1 cellular context compared by ENCODE assay signal in the genomic region with DNA sequence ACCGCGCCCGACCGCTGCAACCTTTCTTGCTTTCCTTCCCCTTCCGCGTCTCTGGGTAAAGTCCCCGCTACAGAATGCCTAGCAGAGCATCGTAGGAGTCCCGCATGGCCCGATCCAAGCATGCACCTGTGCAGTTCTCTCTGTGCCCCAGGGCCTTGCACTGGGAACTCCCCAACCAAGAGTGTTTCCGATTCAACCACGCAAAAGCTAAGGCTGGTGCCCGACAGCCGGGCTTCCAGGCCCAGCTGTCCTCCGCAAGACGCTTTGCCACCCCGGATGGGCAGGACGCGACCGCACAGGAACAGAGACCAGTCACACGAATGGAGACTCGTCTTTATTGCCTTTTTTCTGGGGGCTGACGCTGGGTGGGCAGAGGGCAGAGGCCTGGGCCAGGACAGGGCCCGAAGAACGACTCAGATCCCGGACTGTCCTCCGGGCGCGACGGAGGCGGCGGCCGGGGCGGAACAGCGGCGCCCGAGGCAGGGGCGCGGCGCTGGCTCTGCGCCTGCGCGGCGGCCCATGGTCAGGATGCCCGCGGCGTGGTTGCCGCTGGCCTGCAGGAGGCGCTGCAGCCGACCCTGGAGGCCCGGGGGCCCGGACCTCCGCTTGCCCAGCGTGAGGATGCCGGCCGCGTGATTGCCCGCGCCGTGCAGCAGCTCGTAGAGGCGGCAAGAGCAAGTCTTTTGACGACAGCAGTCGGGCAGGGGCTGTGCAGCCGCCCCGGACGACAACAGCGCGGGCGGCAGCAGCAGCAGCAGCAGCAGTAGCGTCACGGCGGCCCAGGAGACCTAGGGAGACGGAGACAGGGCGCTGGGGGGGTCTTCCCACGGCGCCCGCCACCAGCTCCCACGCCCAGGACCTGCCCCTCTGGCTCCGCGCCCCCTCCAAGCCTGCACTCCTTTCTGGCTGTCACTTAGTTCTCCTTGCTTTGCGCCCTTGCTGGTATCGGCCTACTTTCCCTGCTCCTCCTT.
TF ChIP-seq lines count a peak whose summit lies in the region.

No MANE protein-coding gene starts in this region.

TF ChIP-seq in HepG2, 621 proteins besides CTCF, POLR2A, EP300 and RAD21 (continued from another document and continues in another):
- TF ChIP-seq, protein P1, sequence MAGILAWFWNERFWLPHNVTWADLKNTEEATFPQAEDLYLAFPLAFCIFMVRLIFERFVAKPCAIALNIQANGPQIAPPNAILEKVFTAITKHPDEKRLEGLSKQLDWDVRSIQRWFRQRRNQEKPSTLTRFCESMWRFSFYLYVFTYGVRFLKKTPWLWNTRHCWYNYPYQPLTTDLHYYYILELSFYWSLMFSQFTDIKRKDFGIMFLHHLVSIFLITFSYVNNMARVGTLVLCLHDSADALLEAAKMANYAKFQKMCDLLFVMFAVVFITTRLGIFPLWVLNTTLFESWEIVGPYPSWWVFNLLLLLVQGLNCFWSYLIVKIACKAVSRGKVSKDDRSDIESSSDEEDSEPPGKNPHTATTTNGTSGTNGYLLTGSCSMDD (CRISPR knock-in tag; IDR thresholded peaks at IDR 0.05) = no peak
- peak; percentile 43 for TF ChIP-seq HDAC1 (CRISPR knock-in tag; IDR thresholded peaks at IDR 0.05)
- TF ChIP-seq TCF7 (IDR thresholded peaks at IDR 0.05; ENCODE audit: low read depth) = no peak
- TF ChIP-seq NR2F2 (IDR thresholded peaks at IDR 0.05; ENCODE audit: borderline replicate concordance, low read depth) = no peak
- no peak; the same call in 1 of the 2 replicates for TF ChIP-seq NFKBIZ (CRISPR knock-in tag; IDR thresholded peaks at IDR 0.05)
- TF ChIP-seq, protein P2, sequence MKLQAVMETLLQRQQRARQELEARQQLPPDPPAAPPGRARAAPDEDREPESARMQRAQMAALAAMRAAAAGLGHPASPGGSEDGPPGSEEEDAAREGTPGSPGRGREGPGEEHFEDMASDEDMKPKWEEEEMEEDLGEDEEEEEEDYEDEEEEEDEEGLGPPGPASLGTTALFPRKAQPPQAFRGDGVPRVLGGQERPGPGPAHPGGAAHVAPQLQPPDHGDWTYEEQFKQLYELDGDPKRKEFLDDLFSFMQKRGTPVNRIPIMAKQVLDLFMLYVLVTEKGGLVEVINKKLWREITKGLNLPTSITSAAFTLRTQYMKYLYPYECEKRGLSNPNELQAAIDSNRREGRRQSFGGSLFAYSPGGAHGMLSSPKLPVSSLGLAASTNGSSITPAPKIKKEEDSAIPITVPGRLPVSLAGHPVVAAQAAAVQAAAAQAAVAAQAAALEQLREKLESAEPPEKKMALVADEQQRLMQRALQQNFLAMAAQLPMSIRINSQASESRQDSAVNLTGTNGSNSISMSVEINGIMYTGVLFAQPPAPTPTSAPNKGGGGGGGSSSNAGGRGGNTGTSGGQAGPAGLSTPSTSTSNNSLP (IDR thresholded peaks at IDR 0.05; ENCODE audit: low read depth, low read length) = no peak
- TF ChIP-seq, protein P3, sequence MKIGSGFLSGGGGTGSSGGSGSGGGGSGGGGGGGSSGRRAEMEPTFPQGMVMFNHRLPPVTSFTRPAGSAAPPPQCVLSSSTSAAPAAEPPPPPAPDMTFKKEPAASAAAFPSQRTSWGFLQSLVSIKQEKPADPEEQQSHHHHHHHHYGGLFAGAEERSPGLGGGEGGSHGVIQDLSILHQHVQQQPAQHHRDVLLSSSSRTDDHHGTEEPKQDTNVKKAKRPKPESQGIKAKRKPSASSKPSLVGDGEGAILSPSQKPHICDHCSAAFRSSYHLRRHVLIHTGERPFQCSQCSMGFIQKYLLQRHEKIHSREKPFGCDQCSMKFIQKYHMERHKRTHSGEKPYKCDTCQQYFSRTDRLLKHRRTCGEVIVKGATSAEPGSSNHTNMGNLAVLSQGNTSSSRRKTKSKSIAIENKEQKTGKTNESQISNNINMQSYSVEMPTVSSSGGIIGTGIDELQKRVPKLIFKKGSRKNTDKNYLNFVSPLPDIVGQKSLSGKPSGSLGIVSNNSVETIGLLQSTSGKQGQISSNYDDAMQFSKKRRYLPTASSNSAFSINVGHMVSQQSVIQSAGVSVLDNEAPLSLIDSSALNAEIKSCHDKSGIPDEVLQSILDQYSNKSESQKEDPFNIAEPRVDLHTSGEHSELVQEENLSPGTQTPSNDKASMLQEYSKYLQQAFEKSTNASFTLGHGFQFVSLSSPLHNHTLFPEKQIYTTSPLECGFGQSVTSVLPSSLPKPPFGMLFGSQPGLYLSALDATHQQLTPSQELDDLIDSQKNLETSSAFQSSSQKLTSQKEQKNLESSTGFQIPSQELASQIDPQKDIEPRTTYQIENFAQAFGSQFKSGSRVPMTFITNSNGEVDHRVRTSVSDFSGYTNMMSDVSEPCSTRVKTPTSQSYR (CRISPR knock-in tag; IDR thresholded peaks at IDR 0.05; ENCODE audit: borderline replicate concordance) = peak; percentile 57; the same call in 1 of the 2 replicates
- TF ChIP-seq ZNF282 (IDR thresholded peaks at IDR 0.05; ENCODE audit: partially characterized antibody) = no peak
- TF ChIP-seq RXRB (CRISPR knock-in tag; IDR thresholded peaks at IDR 0.05; ENCODE audit: borderline replicate concordance) = peak; percentile 28; the same call in 1 of the 2 replicates
- TF ChIP-seq KAT7 (CRISPR knock-in tag; IDR thresholded peaks at IDR 0.05; ENCODE audit: borderline replicate concordance) = 0 out of 2 replicates have a peak, but pooled peaks have one; percentile 21
- no peak for TF ChIP-seq ZBTB49 (CRISPR knock-in tag; IDR thresholded peaks at IDR 0.05; ENCODE audit: borderline replicate concordance)
- TF ChIP-seq KLF13 (CRISPR knock-in tag; IDR thresholded peaks at IDR 0.05) = peak; percentile 48; the same call in 1 of the 2 replicates
- TF ChIP-seq U2AF2 (IDR thresholded peaks at IDR 0.05; ENCODE audit: low read depth, low read length) = no peak
- TF ChIP-seq ZKSCAN5 (CRISPR knock-in tag; IDR thresholded peaks at IDR 0.05) = no peak
- no peak for TF ChIP-seq BCLAF1 (IDR thresholded peaks at IDR 0.05)
- TF ChIP-seq RBM39 (IDR thresholded peaks at IDR 0.05; ENCODE audit: low read depth, low read length, poor library complexity, severe bottlenecking) = peak; percentile 67
- no peak for TF ChIP-seq RAD51 (IDR thresholded peaks at IDR 0.05; ENCODE audit: borderline replicate concordance)
- TF ChIP-seq SIN3A (IDR thresholded peaks at IDR 0.05; ENCODE audit: borderline replicate concordance, low read depth, low read length) = no peak
- TF ChIP-seq, protein P4, sequence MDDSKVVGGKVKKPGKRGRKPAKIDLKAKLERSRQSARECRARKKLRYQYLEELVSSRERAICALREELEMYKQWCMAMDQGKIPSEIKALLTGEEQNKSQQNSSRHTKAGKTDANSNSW (CRISPR knock-in tag; IDR thresholded peaks at IDR 0.05; ENCODE audit: borderline replicate concordance) = no peak; the same call in 1 of the 2 replicates
- TF ChIP-seq, protein P5, sequence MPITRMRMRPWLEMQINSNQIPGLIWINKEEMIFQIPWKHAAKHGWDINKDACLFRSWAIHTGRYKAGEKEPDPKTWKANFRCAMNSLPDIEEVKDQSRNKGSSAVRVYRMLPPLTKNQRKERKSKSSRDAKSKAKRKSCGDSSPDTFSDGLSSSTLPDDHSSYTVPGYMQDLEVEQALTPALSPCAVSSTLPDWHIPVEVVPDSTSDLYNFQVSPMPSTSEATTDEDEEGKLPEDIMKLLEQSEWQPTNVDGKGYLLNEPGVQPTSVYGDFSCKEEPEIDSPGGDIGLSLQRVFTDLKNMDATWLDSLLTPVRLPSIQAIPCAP (CRISPR knock-in tag; IDR thresholded peaks at IDR 0.05; ENCODE audit: low read depth) = no peak
- no peak for TF ChIP-seq RFX5 (IDR thresholded peaks at IDR 0.05; ENCODE audit: low read depth, low read length)
- TF ChIP-seq HNF4A (CRISPR knock-in tag; IDR thresholded peaks at IDR 0.05) = 0 out of 2 replicates have a peak, but pooled peaks have one; percentile 7
- peak; percentile 92 for TF ChIP-seq ZFP62 (CRISPR knock-in tag; IDR thresholded peaks at IDR 0.05)
- TF ChIP-seq CHD4 (IDR thresholded peaks at IDR 0.05; ENCODE audit: borderline replicate concordance, low read length) = no peak
- no peak for TF ChIP-seq SUZ12 (IDR thresholded peaks at IDR 0.05; ENCODE audit: low read depth, low read length)
- peak; percentile 92; the same call in 1 of the 2 replicates for TF ChIP-seq ZNF446 (CRISPR knock-in tag; IDR thresholded peaks at IDR 0.05)
- TF ChIP-seq ZNF562 (CRISPR knock-in tag; IDR thresholded peaks at IDR 0.05; ENCODE audit: borderline replicate concordance) = peak; percentile 74; the same call in 1 of the 2 replicates
- TF ChIP-seq MAFF (IDR thresholded peaks at IDR 0.05; ENCODE audit: low read depth, low read length) = no peak
- TF ChIP-seq ATF1 (CRISPR knock-in tag; IDR thresholded peaks at IDR 0.05) = no peak
- TF ChIP-seq ZSCAN5A (CRISPR knock-in tag; IDR thresholded peaks at IDR 0.05; ENCODE audit: borderline replicate concordance) = 0 out of 2 replicates have a peak, but pooled peaks have one; percentile 53
- no peak for TF ChIP-seq HHEX (CRISPR knock-in tag; IDR thresholded peaks at IDR 0.05)
- TF ChIP-seq HMGA1 (CRISPR knock-in tag; conservative IDR thresholded peaks at IDR 0.05) = no peak
- peak; percentile 78 for TF ChIP-seq POLR2AphosphoS5 (IDR thresholded peaks at IDR 0.05; ENCODE audit: low read depth, low read length)
- TF ChIP-seq, protein P6, sequence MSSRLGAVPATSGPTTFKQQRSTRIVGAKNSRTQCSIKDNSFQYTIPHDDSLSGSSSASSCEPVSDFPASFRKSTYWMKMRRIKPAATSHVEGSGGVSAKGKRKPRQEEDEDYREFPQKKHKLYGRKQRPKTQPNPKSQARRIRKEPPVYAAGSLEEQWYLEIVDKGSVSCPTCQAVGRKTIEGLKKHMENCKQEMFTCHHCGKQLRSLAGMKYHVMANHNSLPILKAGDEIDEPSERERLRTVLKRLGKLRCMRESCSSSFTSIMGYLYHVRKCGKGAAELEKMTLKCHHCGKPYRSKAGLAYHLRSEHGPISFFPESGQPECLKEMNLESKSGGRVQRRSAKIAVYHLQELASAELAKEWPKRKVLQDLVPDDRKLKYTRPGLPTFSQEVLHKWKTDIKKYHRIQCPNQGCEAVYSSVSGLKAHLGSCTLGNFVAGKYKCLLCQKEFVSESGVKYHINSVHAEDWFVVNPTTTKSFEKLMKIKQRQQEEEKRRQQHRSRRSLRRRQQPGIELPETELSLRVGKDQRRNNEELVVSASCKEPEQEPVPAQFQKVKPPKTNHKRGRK (CRISPR knock-in tag; IDR thresholded peaks at IDR 0.05) = peak; percentile 31; the same call in 1 of the 2 replicates
- peak; percentile 96 for TF ChIP-seq KLF12 (CRISPR knock-in tag; IDR thresholded peaks at IDR 0.05; ENCODE audit: borderline replicate concordance)
- TF ChIP-seq, protein P7, sequence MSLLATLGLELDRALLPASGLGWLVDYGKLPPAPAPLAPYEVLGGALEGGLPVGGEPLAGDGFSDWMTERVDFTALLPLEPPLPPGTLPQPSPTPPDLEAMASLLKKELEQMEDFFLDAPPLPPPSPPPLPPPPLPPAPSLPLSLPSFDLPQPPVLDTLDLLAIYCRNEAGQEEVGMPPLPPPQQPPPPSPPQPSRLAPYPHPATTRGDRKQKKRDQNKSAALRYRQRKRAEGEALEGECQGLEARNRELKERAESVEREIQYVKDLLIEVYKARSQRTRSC (CRISPR knock-in tag; IDR thresholded peaks at IDR 0.05; ENCODE audit: low read depth) = no peak
- TF ChIP-seq, protein P8, sequence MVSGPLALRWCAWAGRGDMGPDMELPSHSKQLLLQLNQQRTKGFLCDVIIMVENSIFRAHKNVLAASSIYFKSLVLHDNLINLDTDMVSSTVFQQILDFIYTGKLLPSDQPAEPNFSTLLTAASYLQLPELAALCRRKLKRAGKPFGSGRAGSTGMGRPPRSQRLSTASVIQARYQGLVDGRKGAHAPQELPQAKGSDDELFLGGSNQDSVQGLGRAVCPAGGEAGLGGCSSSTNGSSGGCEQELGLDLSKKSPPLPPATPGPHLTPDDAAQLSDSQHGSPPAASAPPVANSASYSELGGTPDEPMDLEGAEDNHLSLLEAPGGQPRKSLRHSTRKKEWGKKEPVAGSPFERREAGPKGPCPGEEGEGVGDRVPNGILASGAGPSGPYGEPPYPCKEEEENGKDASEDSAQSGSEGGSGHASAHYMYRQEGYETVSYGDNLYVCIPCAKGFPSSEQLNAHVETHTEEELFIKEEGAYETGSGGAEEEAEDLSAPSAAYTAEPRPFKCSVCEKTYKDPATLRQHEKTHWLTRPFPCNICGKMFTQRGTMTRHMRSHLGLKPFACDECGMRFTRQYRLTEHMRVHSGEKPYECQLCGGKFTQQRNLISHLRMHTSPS (CRISPR knock-in tag; IDR thresholded peaks at IDR 0.05; ENCODE audit: low read depth) = peak; percentile 15
